13 cellular contexts compared by ENCODE assay signal in the genomic region with DNA sequence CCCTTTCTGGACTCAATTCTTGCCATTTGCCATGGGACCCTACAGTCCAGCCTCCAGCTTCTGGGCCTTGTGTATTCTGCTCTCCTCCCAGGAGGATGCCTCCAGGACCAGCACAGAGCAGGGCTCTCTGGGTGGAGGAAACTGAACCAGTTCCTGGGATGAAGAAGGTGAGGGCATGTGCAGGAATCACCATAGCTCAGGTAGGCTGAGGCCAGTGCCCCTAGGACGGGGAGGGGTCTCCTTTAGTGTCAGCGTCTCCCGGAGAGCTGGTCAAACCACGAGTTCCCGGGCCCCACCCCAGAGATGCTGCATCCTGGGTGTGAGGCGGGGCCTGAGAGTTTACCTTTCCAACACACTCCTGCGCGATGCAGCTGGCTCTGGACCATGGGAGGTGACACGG.
"Had no signal": no experiment of that assay in that cellular context is flagged by ENCODE, and none has a peak within 500 bp of the region (broad histone marks: within the 10 kb centered on the region; RNA-seq: fewer than 3 reads in every experiment).

No MANE protein-coding gene starts in this region.

- H3K36me3 ChIP-seq: cardiac muscle cell, lower lobe of right lung had no signal

- H3K4me1 ChIP-seq: parathyroid adenoma had no signal

- H3K27ac ChIP-seq: cardiac muscle cell, lower lobe of right lung, parathyroid adenoma had no signal

- H3K4me3 ChIP-seq: cardiac muscle cell, lower lobe of right lung had no signal

- H3K9ac ChIP-seq: parathyroid adenoma had no signal

- H3K9me3 ChIP-seq: lower lobe of right lung had no signal

- DNase-seq: activated CD4-positive, CD25-positive, alpha-beta regulatory T cell treated with anti-CD3 and anti-CD28 coated beads, Interleukin-2, amount 50 U/mL, for 72 hours; activated naive CD4-positive, alpha-beta T cell treated with anti-CD3 and anti-CD28 coated beads for 36 hours; foreskin fibroblast; glutamatergic neuron; hypothalamus; kidney glomerular epithelial cell; naive B cell; stimulated activated CD4-positive, alpha-beta T cell treated with anti-CD3 and anti-CD28 coated beads, Interleukin-2, amount 100 ng/mL, for 48 hours; T-cell; T-helper 9 cell had no signal
